9 cellular contexts compared by ENCODE assay signal in genomic region chrX:152958047-152958446, GRCh38. TPM values are rescaled to one million over a fixed set of nuclear protein-coding genes. Genes with fewer than 3 reads are reported as not detected.
DNase-seq lines count a peak whose midpoint lies in the region; ATAC-seq and TF ChIP-seq lines count a peak whose summit lies in the region.
"Had no signal": no experiment of that assay in that cellular context is flagged by ENCODE, and none has a peak within 500 bp of the region (broad histone marks: within the 10 kb centered on the region; RNA-seq: fewer than 3 reads in every experiment).

No MANE protein-coding gene starts in this region.

- peak overlapping the region; percentile 54; the same call in 1 of the 2 replicates for H3K4me2 ChIP-seq in OCI-LY1 (ENCODE audit: low read length)

- no peaks in the 10 kb centered on the region for H3K36me3 ChIP-seq in OCI-LY1 (ENCODE audit: insufficient read depth, low read length)

- H4K20me1 ChIP-seq in OCI-LY1 (ENCODE audit: insufficient read depth, low read length) = no peaks in the 10 kb centered on the region

- H3K27ac ChIP-seq in OCI-LY1 (ENCODE audit: low read depth, low read length, poor library complexity, severe bottlenecking) = no peak overlapping the region

- no peaks in the 10 kb centered on the region for H3K9me3 Mint-ChIP-seq in stimulated activated memory B cell treated with anti-CD40 and anti-IgM and Interleukin-4, amounts not matched to agents 10 μg/mL and 1 μg/mL and 100 μg/mL, for 72 hours
- H3K9me3 Mint-ChIP-seq: neural crest cell had no signal

- H3K27me3 Mint-ChIP-seq in stimulated activated memory B cell treated with anti-CD40 and anti-IgM and Interleukin-4, amounts not matched to agents 10 μg/mL and 1 μg/mL and 100 μg/mL, for 72 hours = no peaks in the 10 kb centered on the region

- no peaks in the 10 kb centered on the region for H3F3A ChIP-seq in OCI-LY1 (ENCODE audit: insufficient read depth, low read length)

- TF ChIP-seq CTCF in OCI-LY1 (IDR thresholded peaks at IDR 0.05; ENCODE audit: low read length) (no peak), epithelial cell of esophagus (IDR thresholded peaks at IDR 0.05; ENCODE audit: insufficient read depth, low read depth, low read length, missing control alignments) (no peak)

- peaks cover 5% of the 10 kb centered on the region for H3K4me1 ChIP-seq in OCI-LY1 (ENCODE audit: insufficient read depth, low read length, severe bottlenecking)

- peak; percentile 30 for DNase-seq in NCI-H2227 treated with DMSO at 0.1 percent for 48 hours (lab: John Stamatoyannopoulos, UW)
- no peak for DNase-seq in NCI-H2227 (lab: John Stamatoyannopoulos, UW; ENCODE audit: unreplicated experiment)
- DNase-seq in epithelial cell of esophagus (ENCODE audit: low read depth) = peak; percentile 4
- DNase-seq in SK-N-DZ (ENCODE audit: low spot score) = no peak
- DNase-seq in middle frontal gyrus (ENCODE audit: extremely low spot score, low spot score) = no peak
- DNase-seq in activated CD8-positive, alpha-beta memory T cell treated with anti-CD3 and anti-CD28 coated beads, Interleukin-2, amount 50 U/mL, for 4 hours = no peak

- no peaks in the 10 kb centered on the region for H3K9me2 ChIP-seq in OCI-LY1 (ENCODE audit: low read depth, low read length)

- H3K4me3 ChIP-seq in OCI-LY1 (ENCODE audit: low read depth, low read length, poor library complexity, severe bottlenecking) = no peak overlapping the region
- H3K4me3 ChIP-seq in epithelial cell of esophagus (ENCODE audit: low read length) = no peak overlapping the region

- peak overlapping the region; percentile 76 for H3K4me3 Mint-ChIP-seq in stimulated activated memory B cell treated with anti-CD40 and anti-IgM and Interleukin-4, amounts not matched to agents 10 μg/mL and 1 μg/mL and 100 μg/mL, for 72 hours

- peak; percentile 60 for ATAC-seq in stimulated activated memory B cell treated with anti-CD40 and anti-IgM and Interleukin-4, amounts not matched to agents 10 μg/mL and 1 μg/mL and 100 μg/mL, for 72 hours

- H3K27ac Mint-ChIP-seq in stimulated activated memory B cell treated with anti-CD40 and anti-IgM and Interleukin-4, amounts not matched to agents 10 μg/mL and 1 μg/mL and 100 μg/mL, for 72 hours = peak overlapping the region; percentile 86

- H3K4me1 Mint-ChIP-seq in stimulated activated memory B cell treated with anti-CD40 and anti-IgM and Interleukin-4, amounts not matched to agents 10 μg/mL and 1 μg/mL and 100 μg/mL, for 72 hours = peaks cover 6% of the 10 kb centered on the region

- H3K79me2 ChIP-seq in OCI-LY1 (ENCODE audit: insufficient read depth, low read length) = no peaks in the 10 kb centered on the region

- H3K9me3 ChIP-seq in OCI-LY1 (ENCODE audit: low read length) = no peaks in the 10 kb centered on the region

- no peaks in the 10 kb centered on the region for H3K36me3 Mint-ChIP-seq in stimulated activated memory B cell treated with anti-CD40 and anti-IgM and Interleukin-4, amounts not matched to agents 10 μg/mL and 1 μg/mL and 100 μg/mL, for 72 hours

- no peaks in the 10 kb centered on the region for H3K27me3 ChIP-seq in OCI-LY1 (ENCODE audit: insufficient read depth, low read length)

- no peak overlapping the region for H2AFZ ChIP-seq in OCI-LY1 (ENCODE audit: low read length)

- no peak overlapping the region for H3K9ac ChIP-seq in OCI-LY1 (ENCODE audit: low read length)

RNA-seq across cellular contexts. Expression of gene PNMA5, which starts 35.9 kb away (rescaled TPM):
- not detected in 2 replicates for polyA plus RNA-seq in SK-N-DZ (2014; cell fraction: cytosol; rRNA removed)
- polyA plus RNA-seq in SK-N-DZ (2014; cell fraction: nucleus; rRNA removed) = not detected in 2 replicates

Comparison
In these comparisons a context has a peak if more than half of its experiments do, and no peak if none do; other contexts are left out.
1. DNase-seq: peak in NCI-H2227 treated with DMSO at 0.1 percent for 48 hours (single experiment) and epithelial cell of esophagus (single experiment); none in NCI-H2227 (single experiment), SK-N-DZ (single experiment), middle frontal gyrus (single experiment) and activated CD8-positive, alpha-beta memory T cell treated with anti-CD3 and anti-CD28 coated beads, Interleukin-2, amount 50 U/mL, for 4 hours (single experiment).